13 cellular contexts compared by ENCODE assay signal in genomic region chr21:15141236-15141970, GRCh38.
DNase-seq lines count a peak whose midpoint lies in the region; ATAC-seq and TF ChIP-seq lines count a peak whose summit lies in the region.
"Had no signal": no experiment of that assay in that cellular context is flagged by ENCODE, and none has a peak within 500 bp of the region (broad histone marks: within the 10 kb centered on the region; RNA-seq: fewer than 3 reads in every experiment).

No MANE protein-coding gene starts in this region.

- CTCF ChIA-PET in Caco-2 (lab: Charles Lee): interaction anchor here (0.7 to 1.0 kb wide), 2 partner anchors 76 to 263 kb away, joined by 4 read pairs; partner anchors contain the start of gene NRIP1

- no peak overlapping the region for H3K4me3 ChIP-seq in Caco-2 (ENCODE audit: low read depth, low read length)
- no peak overlapping the region for H3K4me3 ChIP-seq in body of pancreas
- no peak overlapping the region for H3K4me3 ChIP-seq in mucosa of descending colon
- H3K4me3 ChIP-seq: BLaER1, ovary had no signal

- H3K4me3 Mint-ChIP-seq in Caco-2 (ENCODE audit: unreplicated experiment): peak overlapping the region; percentile 49

- no peak for TF ChIP-seq POLR2A in body of pancreas (IDR thresholded peaks at IDR 0.05)

- TF ChIP-seq CTCF in Caco-2 (IDR thresholded peaks at IDR 0.05; ENCODE audit: insufficient read depth in 1 of 2, low read depth in 1 of 2, low read length in 1 of 2, severe bottlenecking in 1 of 2, unreplicated experiment in 1 of 2): no peak
- TF ChIP-seq CTCF in body of pancreas (IDR thresholded peaks at IDR 0.05): peak in 3 of 7 experiments; percentile 14 to 26 (median 25)
- no peak for TF ChIP-seq CTCF in mucosa of descending colon (IDR thresholded peaks at IDR 0.05)

- H3K36me3 ChIP-seq in Caco-2 (ENCODE audit: control insufficient read depth, insufficient read depth, low read length) (no peaks in the 10 kb centered on the region), body of pancreas (replicated peaks in 1 of 2; ENCODE audit: insufficient read depth in 1 of 2, low read depth in 2 of 2) (no peaks in the 10 kb centered on the region), mucosa of descending colon (ENCODE audit: low read depth) (no peaks in the 10 kb centered on the region)
- H3K36me3 ChIP-seq: BLaER1, ovary had no signal

- peak overlapping the region; percentile 85 for H3K27ac Mint-ChIP-seq in Caco-2 (ENCODE audit: unreplicated experiment)

- ATAC-seq in body of pancreas (peak; percentile 55), mucosa of descending colon (peak; percentile 49), GM19455 (IDR thresholded peaks at IDR 0.05; ENCODE audit: unreplicated experiment) (no peak), GM19463 (IDR thresholded peaks at IDR 0.05; ENCODE audit: unreplicated experiment) (no peak), HG02870 (IDR thresholded peaks at IDR 0.05; ENCODE audit: unreplicated experiment) (no peak)

- peak overlapping the region; percentile 78 to 86 (median 83) for H3K27ac ChIP-seq in body of pancreas
- H3K27ac ChIP-seq: BLaER1, ovary had no signal

- H3K9me3 ChIP-seq in Caco-2 (0 out of 2 replicates have a peak, but pooled peaks cover 3% of the 10 kb centered on the region), body of pancreas (no peaks in the 10 kb centered on the region), mucosa of descending colon (no peaks in the 10 kb centered on the region)
- H3K9me3 ChIP-seq: BLaER1, ovary had no signal

- intact Hi-C loops in Caco-2 (cut with micrococcal nuclease; ENCODE audit: unreplicated experiment) (loop anchor here (1.0 to 5.0 kb wide), 4 partner anchors 56 to 301 kb away; no protein-coding TSS in a partner anchor), body of pancreas (cut with DNase I) (no loop called here), mucosa of descending colon (cut with DNase I, micrococcal nuclease) (no loop called here)

- WGBS in body of pancreas, 2 donors: 7 to 8% methylated on average over 8 of the region's 8 CpGs

- no peaks in the 10 kb centered on the region for H3K27me3 ChIP-seq in Caco-2 (replicated peaks; ENCODE audit: control insufficient read depth, insufficient read depth, low read length)
- H3K27me3 ChIP-seq in body of pancreas: no peaks in the 10 kb centered on the region
- H3K27me3 ChIP-seq: BLaER1, ovary had no signal

- no peaks in the 10 kb centered on the region for H3K36me3 Mint-ChIP-seq in Caco-2 (ENCODE audit: insufficient read depth, unreplicated experiment)

- DNase-seq in Caco-2: peak in 1 of 2 experiments; percentile 9
- DNase-seq in NCI-H1105 treated with DMSO at 0.1 percent for 48 hours (lab: John Stamatoyannopoulos, UW): peak; percentile 86
- DNase-seq in body of pancreas: peak; percentile 84 to 93 (median 90)
- peak; percentile 68 to 77 (median 70) for DNase-seq in mucosa of descending colon
- DNase-seq in NCI-H226: no peak
- DNase-seq: activated CD4-positive, CD25-positive, alpha-beta regulatory T cell; effector CD4-positive, alpha-beta T cell; NCI-H446 treated with DMSO at 0.1 percent for 48 hours; ovary had no signal

- H3K9me3 Mint-ChIP-seq in Caco-2 (ENCODE audit: unreplicated experiment): peaks cover 12% of the 10 kb centered on the region

- no TSS peak for BruUV-seq in Caco-2 (replicated peaks; lab: Mats Ljungman, UMichigan)

- peaks cover 46% of the 10 kb centered on the region for H3K4me1 Mint-ChIP-seq in Caco-2 (ENCODE audit: low read depth, unreplicated experiment)

- POLR2A ChIA-PET in Caco-2 (lab: Charles Lee): no interaction called here

- no peaks in the 10 kb centered on the region for H3K27me3 Mint-ChIP-seq in Caco-2 (ENCODE audit: insufficient read depth, unreplicated experiment)

- H3K4me1 ChIP-seq in Caco-2: peaks cover 44% of the 10 kb centered on the region
- H3K4me1 ChIP-seq in body of pancreas: peaks cover 56% of the 10 kb centered on the region
- H3K4me1 ChIP-seq in mucosa of descending colon (ENCODE audit: low read depth): peaks cover 37% of the 10 kb centered on the region

Comparison
In these comparisons a context has a peak if more than half of its experiments do, and no peak if none do; other contexts are left out.
1. ATAC-seq: peak in body of pancreas (single experiment) and mucosa of descending colon (single experiment); none in GM19455 (single experiment), GM19463 (single experiment) and HG02870 (single experiment).